ENCODE assay signal across 8 cellular contexts in the genomic region with DNA sequence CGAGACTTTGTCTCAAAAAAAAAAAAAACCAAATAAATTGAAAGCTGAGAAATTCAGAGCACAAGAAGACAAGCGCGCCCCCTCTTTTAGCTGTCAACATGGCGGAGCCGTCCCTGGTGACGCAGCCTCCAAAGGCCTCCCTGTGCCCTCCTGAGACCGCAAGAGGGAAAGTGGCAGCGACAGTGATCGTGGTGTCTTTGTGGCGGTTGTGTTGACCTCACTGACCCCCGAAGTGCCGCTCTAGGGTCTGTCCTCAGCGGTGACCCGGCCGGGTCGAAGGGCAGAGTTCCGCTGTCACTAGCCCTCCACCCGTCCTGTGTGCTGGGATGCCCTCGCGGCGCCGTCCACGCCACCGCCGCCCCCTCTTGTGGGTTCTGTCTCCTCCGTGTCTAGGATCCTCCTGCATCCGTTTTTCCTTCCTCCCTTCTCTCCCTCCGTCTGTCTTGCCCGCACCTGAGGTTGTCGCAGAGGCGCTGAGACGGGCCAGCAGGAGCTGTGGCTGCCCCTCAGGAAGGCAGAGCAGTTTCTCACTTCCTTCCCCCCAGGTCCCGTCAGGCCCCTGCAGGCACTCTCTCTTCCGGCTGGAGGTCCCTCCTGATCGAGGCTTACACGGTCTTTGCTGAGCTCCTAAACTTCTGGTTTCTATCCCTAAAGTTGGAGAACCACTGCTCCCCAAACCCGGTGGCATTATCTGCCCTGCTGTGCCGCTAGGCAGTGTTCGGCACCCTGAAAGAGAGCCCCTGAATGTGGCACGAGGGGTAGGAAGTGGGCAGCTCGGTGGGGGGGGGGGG.
DNase-seq lines count a peak whose midpoint lies in the region; ATAC-seq and FAIRE-seq lines count a peak whose summit lies in the region.

No MANE protein-coding gene starts in this region.

- no peak for ATAC-seq in HG03442 (IDR thresholded peaks at IDR 0.05; ENCODE audit: unreplicated experiment)

- peak; percentile 86 for FAIRE-seq in GM18507 (lab: Jason Lieb, UNC)

- no peak for DNase-seq in GM18507 (ENCODE audit: extremely low spot score, insufficient read length, low read depth)
- peak; percentile 37 to 39 for DNase-seq in activated CD4-positive, alpha-beta T cell treated with anti-CD3 and anti-CD28 coated beads for 4 hours
- DNase-seq in epithelial cell of prostate (ENCODE audit: low read depth, low spot score): no peak
- peak; percentile 19 for DNase-seq in stimulated activated CD8-positive, alpha-beta memory T cell treated with anti-CD3 and anti-CD28 coated beads, Interleukin-4, amount 100 ng/mL, for 24 hours (ENCODE audit: low read depth)
- no peak for DNase-seq in NCI-H524 treated with DMSO at 0.1 percent for 48 hours (lab: John Stamatoyannopoulos, UW)
- no peak for DNase-seq in NCI-H146 (lab: John Stamatoyannopoulos, UW)
- no peak for DNase-seq in glomerular visceral epithelial cell (ENCODE audit: extremely low spot score)

- H3K27ac ChIP-seq in epithelial cell of prostate: peak overlapping the region; percentile 90

Comparison
In these comparisons a context has a peak if more than half of its experiments do, and no peak if none do; other contexts are left out.
1. DNase-seq: peak in activated CD4-positive, alpha-beta T cell treated with anti-CD3 and anti-CD28 coated beads for 4 hours (2 of 2) and stimulated activated CD8-positive, alpha-beta memory T cell treated with anti-CD3 and anti-CD28 coated beads, Interleukin-4, amount 100 ng/mL, for 24 hours (single experiment); none in GM18507 (single experiment), epithelial cell of prostate (single experiment), NCI-H524 treated with DMSO at 0.1 percent for 48 hours (single experiment), NCI-H146 (single experiment) and glomerular visceral epithelial cell (single experiment).